ENCODE assay signal across 12 cellular contexts in the genomic region with DNA sequence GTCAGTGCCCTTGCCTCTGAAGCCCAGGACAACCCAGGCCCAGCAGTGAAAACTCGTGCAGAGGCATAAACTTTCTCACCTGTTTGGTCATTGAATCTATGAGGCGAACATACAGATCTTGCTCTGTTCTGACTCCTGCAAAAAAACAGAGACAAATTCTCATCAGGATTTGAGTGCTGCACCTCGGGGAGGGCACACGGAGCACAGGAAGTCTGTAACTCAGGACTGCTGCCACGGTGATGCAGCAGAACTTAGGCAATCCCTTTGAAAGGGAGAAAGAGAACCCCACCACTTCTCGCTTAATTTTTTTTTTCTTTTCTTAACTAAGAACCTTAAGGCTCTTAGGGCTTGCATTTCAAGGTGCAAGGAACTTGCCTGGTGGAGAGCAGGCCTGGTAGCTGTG. TPM values are rescaled to one million over a fixed set of nuclear protein-coding genes. Genes with fewer than 3 reads are reported as not detected.
DNase-seq lines count a peak whose midpoint lies in the region; ATAC-seq and TF ChIP-seq lines count a peak whose summit lies in the region.
"Had no signal": no experiment of that assay in that cellular context is flagged by ENCODE, and none has a peak within 500 bp of the region (broad histone marks: within the 10 kb centered on the region; RNA-seq: fewer than 3 reads in every experiment).

No MANE protein-coding gene starts in this region.

- H3K79me2 ChIP-seq in smooth muscle cell (ENCODE audit: low read depth): no peaks in the 10 kb centered on the region

- peak in 2 of 4 donors; percentile 18 to 29 for ATAC-seq in psoas muscle
- no peak for ATAC-seq in lower lobe of right lung
- no peak for ATAC-seq in right lobe of liver

- H3K9me3 ChIP-seq in HUES6 (ENCODE audit: control insufficient read depth, insufficient read depth, low read depth, low read length) (no peaks in the 10 kb centered on the region), esophagus squamous epithelium (no peaks in the 10 kb centered on the region), psoas muscle (no peaks in the 10 kb centered on the region), smooth muscle cell (replicated peaks; ENCODE audit: low read depth) (no peaks in the 10 kb centered on the region), lower lobe of right lung (no peaks in the 10 kb centered on the region), right lobe of liver (no peaks in the 10 kb centered on the region)

- no peaks in the 10 kb centered on the region for H3K36me3 ChIP-seq in HUES6 (ENCODE audit: control insufficient read depth, insufficient read depth, low read length)
- H3K36me3 ChIP-seq in esophagus squamous epithelium: no peaks in the 10 kb centered on the region
- peaks cover 0 to 4% of the 10 kb centered on the region in 2 donors for H3K36me3 ChIP-seq in psoas muscle (ENCODE audit: insufficient read depth in 1 of 2, low read depth in 1 of 2)
- no peaks in the 10 kb centered on the region for H3K36me3 ChIP-seq in smooth muscle cell (ENCODE audit: low read depth)
- no peaks in the 10 kb centered on the region for H3K36me3 ChIP-seq in lower lobe of right lung
- H3K36me3 ChIP-seq in right lobe of liver: no peaks in the 10 kb centered on the region

- TF ChIP-seq CTCF in esophagus squamous epithelium (IDR thresholded peaks at IDR 0.05) (no peak), psoas muscle (IDR thresholded peaks at IDR 0.05) (no peak), smooth muscle cell (IDR thresholded peaks at IDR 0.05; ENCODE audit: borderline replicate concordance, insufficient read depth, poor library complexity, severe bottlenecking) (no peak), lower lobe of right lung (IDR thresholded peaks at IDR 0.05) (no peak), right lobe of liver (IDR thresholded peaks at IDR 0.05) (no peak)

- H3F3A ChIP-seq in smooth muscle cell (ENCODE audit: low read depth): no peaks in the 10 kb centered on the region

- no peak overlapping the region for H3K27ac ChIP-seq in HUES6 (ENCODE audit: low read depth, low read length)
- peak overlapping the region in 2 of 4 donors; percentile 19 to 43 for H3K27ac ChIP-seq in esophagus squamous epithelium
- H3K27ac ChIP-seq in psoas muscle: peak overlapping the region; percentile 94
- no peak overlapping the region for H3K27ac ChIP-seq in smooth muscle cell (ENCODE audit: low read depth)
- no peak overlapping the region for H3K27ac ChIP-seq in lower lobe of right lung
- H3K27ac ChIP-seq in right lobe of liver: no peak overlapping the region
- H3K27ac ChIP-seq: 22Rv1 had no signal

- H2AFZ ChIP-seq in smooth muscle cell (ENCODE audit: low read depth): no peak overlapping the region

- intact Hi-C loops in esophagus squamous epithelium (cut with DNase I): loop anchor here (10.0 kb wide), 1 partner anchor 927 kb away; no protein-coding TSS in a partner anchor
- intact Hi-C loops in psoas muscle (cut with DNase I): no loop called here
- intact Hi-C loops in lower lobe of right lung (cut with DNase I): no loop called here
- intact Hi-C loops in right lobe of liver (cut with DNase I): no loop called here

- no peak for TF ChIP-seq POLR2A in esophagus squamous epithelium (IDR thresholded peaks at IDR 0.05)
- no peak for TF ChIP-seq POLR2A in right lobe of liver (IDR thresholded peaks at IDR 0.05)

- no peak overlapping the region for H3K4me2 ChIP-seq in smooth muscle cell

- DNase-seq in DMS 273 (lab: John Stamatoyannopoulos, UW; ENCODE audit: unreplicated experiment): peak; percentile 48
- DNase-seq in DMS 273 treated with DMSO at 0.1 percent for 48 hours (lab: John Stamatoyannopoulos, UW): no peak
- DNase-seq in esophagus squamous epithelium (lab: John Stamatoyannopoulos, UW): no peak
- peak; percentile 44 to 66 for DNase-seq in psoas muscle
- DNase-seq in smooth muscle cell (lab: John Stamatoyannopoulos, UW; ENCODE audit: unreplicated experiment): no peak
- no peak for DNase-seq in lower lobe of right lung
- no peak for DNase-seq in right lobe of liver
- DNase-seq: activated naive CD4-positive, alpha-beta T cell; kidney glomerular epithelial cell; T-helper 9 cell had no signal

- peaks cover 98% of the 10 kb centered on the region for H3K27me3 ChIP-seq in HUES6 (ENCODE audit: control insufficient read depth, insufficient read depth, low read length)
- H3K27me3 ChIP-seq in esophagus squamous epithelium: peaks cover 38 to 100% (median 64%) of the 10 kb centered on the region in 4 donors
- H3K27me3 ChIP-seq in psoas muscle (ENCODE audit: insufficient read depth in 3 of 3, low read length in 2 of 3): peaks cover 0 to 58% (median 4%) of the 10 kb centered on the region in 3 donors
- peaks cover 94% of the 10 kb centered on the region for H3K27me3 ChIP-seq in smooth muscle cell (ENCODE audit: low read depth)
- peaks cover 97% of the 10 kb centered on the region for H3K27me3 ChIP-seq in lower lobe of right lung (ENCODE audit: low read depth)
- peaks cover 41 to 75% of the 10 kb centered on the region in 2 donors for H3K27me3 ChIP-seq in right lobe of liver

- H3K9ac ChIP-seq in HUES6 (ENCODE audit: low read length) (no peak overlapping the region), smooth muscle cell (ENCODE audit: low read depth) (no peak overlapping the region)

- 15 to 24% methylated on average over 5 to 6 of the region's 6 CpGs for WGBS in esophagus squamous epithelium, 2 donors
- 4 to 30% (median 10%) methylated on average over 6 of the region's 6 CpGs for WGBS in psoas muscle, 3 donors
- 12% methylated on average over 6 of the region's 6 CpGs for WGBS in smooth muscle cell (ENCODE audit: low lambda C conversion rate)
- WGBS in right lobe of liver (ENCODE audit: insufficient coverage, low coverage, low lambda C conversion rate, missing lambda C conversion rate): 7% methylated on average over 6 of the region's 6 CpGs

- peaks cover 3% of the 10 kb centered on the region for H4K20me1 ChIP-seq in smooth muscle cell (ENCODE audit: low read depth)

- peaks cover 57% of the 10 kb centered on the region for H3K4me1 ChIP-seq in HUES6 (ENCODE audit: control insufficient read depth, insufficient read depth, low read length)
- H3K4me1 ChIP-seq in esophagus squamous epithelium: peaks cover 6 to 68% (median 28%) of the 10 kb centered on the region in 3 donors
- H3K4me1 ChIP-seq in psoas muscle: peaks cover 12% of the 10 kb centered on the region
- peaks cover 36% of the 10 kb centered on the region for H3K4me1 ChIP-seq in smooth muscle cell (ENCODE audit: low read depth)
- peaks cover 36% of the 10 kb centered on the region for H3K4me1 ChIP-seq in lower lobe of right lung
- H3K4me1 ChIP-seq in right lobe of liver: peaks cover 0 to 34% (median 0%) of the 10 kb centered on the region in 4 donors

- H3K4me3 ChIP-seq in HUES6 (ENCODE audit: low read depth, low read length) (peak overlapping the region; percentile 67; the same call in 1 of the 2 replicates), esophagus squamous epithelium (peak overlapping the region; percentile 42 to 74 (median 52)), psoas muscle (peak overlapping the region; percentile 83), smooth muscle cell (no peak overlapping the region), lower lobe of right lung (no peak overlapping the region), right lobe of liver (no peak overlapping the region)

RNA-seq across cellular contexts. Expression of a gene that starts 2.0 kb away (rescaled TPM):
- 1 to 10 TPM in 2 of 4 donors, under 1 TPM in 2; 0.42 to 2.9 (median 1.3) TPM for total RNA-seq in esophagus squamous epithelium
- 1 to 10 TPM; 4.5 to 8.5 (median 5.9) TPM for total RNA-seq in psoas muscle
- 10 to 100 TPM in 1 of 3 donors, 1 to 10 TPM in 2; 3.2 to 10.1 (median 3.4) TPM for polyA plus RNA-seq in psoas muscle
- total RNA-seq in smooth muscle cell: 0.04 TPM in 1 of 2 replicates, not detected in the other
- 0.14 TPM in 1 of 2 replicates, not detected in the other for polyA plus RNA-seq in smooth muscle cell
- 0.53 TPM for total RNA-seq in lower lobe of right lung
- total RNA-seq in right lobe of liver: under 1 TPM in 1 of 6 experiments, not detected in 5; 0.12 TPM

Comparison
In these comparisons a context has a peak if more than half of its experiments do, and no peak if none do; other contexts are left out.
1. DNase-seq: peak in DMS 273 (single experiment) and psoas muscle (2 of 2); none in DMS 273 treated with DMSO at 0.1 percent for 48 hours (single experiment), esophagus squamous epithelium (single experiment), smooth muscle cell (single experiment), lower lobe of right lung (single experiment) and right lobe of liver (0 of 3).
2. H3K4me3 ChIP-seq: peak in HUES6 (single experiment), esophagus squamous epithelium (4 of 4) and psoas muscle (single experiment); none in smooth muscle cell (single experiment), lower lobe of right lung (single experiment) and right lobe of liver (0 of 3).